8 cellular contexts compared by ENCODE assay signal in genomic region chr7:44104880-44105771, GRCh38. TPM values are rescaled to one million over a fixed set of nuclear protein-coding genes. Genes with fewer than 3 reads are reported as not detected.
A peak's percentile ranks its signal among the peaks of the same experiment; 100 is the strongest.
DNase-seq lines count a peak whose midpoint lies in the region; ATAC-seq and TF ChIP-seq lines count a peak whose summit lies in the region.
"Had no signal": no experiment of that assay in that cellular context is flagged by ENCODE, and none has a peak within 500 bp of the region (broad histone marks: within the 10 kb centered on the region; RNA-seq: fewer than 3 reads in every experiment).

No MANE protein-coding gene starts in this region.

- peaks cover 3% of the 10 kb centered on the region for H3K36me3 Mint-ChIP-seq in activated T-helper 2 cell treated with anti-CD3 and anti-CD28 coated beads, Interferon-gamma antibody, Interleukin-2, Interleukin-4, amounts not matched to agents 10 μg/mL and 5 μg/mL and 100 μg/mL, durations not matched to agents 14 hours and 24 hours and 36 hours (ENCODE audit: low read depth)

- H3K27ac ChIP-seq in heart left ventricle: peak overlapping the region; percentile 14 to 90 (median 74)

- peak overlapping the region; percentile 38 for H3K27ac Mint-ChIP-seq in activated T-helper 2 cell treated with anti-CD3 and anti-CD28 coated beads, Interferon-gamma antibody, Interleukin-2, Interleukin-4, amounts not matched to agents 10 μg/mL and 5 μg/mL and 100 μg/mL, durations not matched to agents 14 hours and 24 hours and 36 hours

- TF ChIP-seq POLR2A in heart left ventricle (IDR thresholded peaks at IDR 0.05): no peak

- no peaks in the 10 kb centered on the region for H3K9me3 Mint-ChIP-seq in activated T-helper 2 cell treated with anti-CD3 and anti-CD28 coated beads, Interferon-gamma antibody, Interleukin-2, Interleukin-4, amounts not matched to agents 10 μg/mL and 5 μg/mL and 100 μg/mL, durations not matched to agents 14 hours and 24 hours and 36 hours

- TF ChIP-seq CTCF in HFF-Myc (IDR thresholded peaks at IDR 0.05; ENCODE audit: low read depth, low read length, missing control alignments): no peak
- TF ChIP-seq CTCF in heart left ventricle (IDR thresholded peaks at IDR 0.05): no peak

- H3K27me3 Mint-ChIP-seq in activated T-helper 2 cell treated with anti-CD3 and anti-CD28 coated beads, Interferon-gamma antibody, Interleukin-2, Interleukin-4, amounts not matched to agents 10 μg/mL and 5 μg/mL and 100 μg/mL, durations not matched to agents 14 hours and 24 hours and 36 hours (ENCODE audit: low read depth): peaks cover 5% of the 10 kb centered on the region

- 40 to 50% (median 45%) methylated on average over 25 to 26 of the region's 26 CpGs for WGBS in heart left ventricle, 4 donors

- H3K4me1 Mint-ChIP-seq in activated T-helper 2 cell treated with anti-CD3 and anti-CD28 coated beads, Interferon-gamma antibody, Interleukin-2, Interleukin-4, amounts not matched to agents 10 μg/mL and 5 μg/mL and 100 μg/mL, durations not matched to agents 14 hours and 24 hours and 36 hours (ENCODE audit: low read depth): peaks cover 9% of the 10 kb centered on the region

- DNase-seq in HFF-Myc (ENCODE audit: extremely low read depth, low read depth) (no peak), heart left ventricle (peak in 2 of 5 donors; percentile 47 to 64), posterior vena cava (ENCODE audit: low spot score) (peak; percentile 87), NCI-H524 treated with DMSO at 0.1 percent for 48 hours (lab: John Stamatoyannopoulos, UW) (no peak)
- DNase-seq in activated T-helper 2 cell treated with anti-CD3 and anti-CD28 coated beads, Interferon-gamma antibody, Interleukin-2, Interleukin-4, amounts not matched to agents 10 μg/mL and 5 μg/mL and 100 μg/mL, durations not matched to agents 14 hours and 24 hours and 36 hours (ENCODE audit: low spot score): no peak

- H3K4me3 ChIP-seq in HFF-Myc (replicated peaks; ENCODE audit: low read depth, low read length) (peak overlapping the region; percentile 55), heart left ventricle (peak overlapping the region; percentile 32 to 76 (median 60))

- no peaks in the 10 kb centered on the region for H3K9me3 ChIP-seq in heart left ventricle

- H3K4me1 ChIP-seq in heart left ventricle: peaks cover 0 to 60% (median 20%) of the 10 kb centered on the region in 12 donors

- peaks cover 0 to 33% (median 0%) of the 10 kb centered on the region in 9 donors for H3K36me3 ChIP-seq in heart left ventricle

- H3K27me3 ChIP-seq in heart left ventricle: peaks cover 0 to 18% (median 0%) of the 10 kb centered on the region in 9 donors

- ATAC-seq in heart left ventricle: peak in 3 of 4 donors; percentile 19 to 44 (median 29)
- ATAC-seq in GM18520 (IDR thresholded peaks at IDR 0.05; ENCODE audit: unreplicated experiment): no peak
- ATAC-seq in esophagus mucosa: no peak

- peak overlapping the region; percentile 79 for H3K4me3 Mint-ChIP-seq in activated T-helper 2 cell treated with anti-CD3 and anti-CD28 coated beads, Interferon-gamma antibody, Interleukin-2, Interleukin-4, amounts not matched to agents 10 μg/mL and 5 μg/mL and 100 μg/mL, durations not matched to agents 14 hours and 24 hours and 36 hours (ENCODE audit: low read depth)

- intact Hi-C loops in activated T-helper 2 cell treated with anti-CD3 and anti-CD28 coated beads, Interferon-gamma antibody, Interleukin-2, Interleukin-4, amounts not matched to agents 10 μg/mL and 5 μg/mL and 100 μg/mL, durations not matched to agents 14 hours and 24 hours and 36 hours (cut with micrococcal nuclease): no loop called here
- intact Hi-C loops in heart left ventricle (cut with DNase I) (no loop called here), posterior vena cava (cut with DNase I) (no loop called here)

RNA-seq across cellular contexts. Expression of gene AEBP1, which starts 1.0 kb away (rescaled TPM):
- 36.4 and 38.7 TPM in 2 replicates for total RNA-seq in activated T-helper 2 cell treated with anti-CD3 and anti-CD28 coated beads, Interferon-gamma antibody, Interleukin-2, Interleukin-4, amounts not matched to agents 10 μg/mL and 5 μg/mL and 100 μg/mL, durations not matched to agents 14 hours and 24 hours and 36 hours
- 10 to 100 TPM; 15.2 to 51.1 (median 25.4) TPM for total RNA-seq in heart left ventricle
- 10 to 100 TPM; 10.9 to 20.2 TPM for polyA plus RNA-seq in heart left ventricle
- total RNA-seq in posterior vena cava: 100 to 1,000 TPM; 783 to 919 TPM
- 6.7 TPM for total RNA-seq in esophagus mucosa

RNA-seq across cellular contexts. Expression of gene POLD2, which starts 18.2 kb away (rescaled TPM):
- 205 and 215 TPM in 2 replicates for total RNA-seq in activated T-helper 2 cell treated with anti-CD3 and anti-CD28 coated beads, Interferon-gamma antibody, Interleukin-2, Interleukin-4, amounts not matched to agents 10 μg/mL and 5 μg/mL and 100 μg/mL, durations not matched to agents 14 hours and 24 hours and 36 hours
- total RNA-seq in heart left ventricle (100 to 1,000 TPM in 1 of 9 donors, 10 to 100 TPM in 8; 74.1 to 150 (median 89.2) TPM), posterior vena cava (10 to 100 TPM; 39.9 to 60.0 TPM), esophagus mucosa (104 TPM)
- 100 to 1,000 TPM in 1 of 2 donors, 10 to 100 TPM in 1; 67.0 to 176 TPM for polyA plus RNA-seq in heart left ventricle

RNA-seq across cellular contexts. Expression of gene POLM, which starts 22.8 kb away (rescaled TPM):
- 36.8 and 42.7 TPM in 2 replicates for total RNA-seq in activated T-helper 2 cell treated with anti-CD3 and anti-CD28 coated beads, Interferon-gamma antibody, Interleukin-2, Interleukin-4, amounts not matched to agents 10 μg/mL and 5 μg/mL and 100 μg/mL, durations not matched to agents 14 hours and 24 hours and 36 hours
- total RNA-seq in heart left ventricle: 10 to 100 TPM; 10.1 to 24.3 (median 14.0) TPM
- polyA plus RNA-seq in heart left ventricle: 10 to 100 TPM; 10.3 to 13.7 TPM
- 10 to 100 TPM in 1 of 2 donors, 1 to 10 TPM in 1; 9.4 to 16.9 TPM for total RNA-seq in posterior vena cava
- 14.8 TPM for total RNA-seq in esophagus mucosa

RNA-seq across cellular contexts. Expression of gene MYL7, which starts 36.0 kb away (rescaled TPM):
- total RNA-seq in activated T-helper 2 cell treated with anti-CD3 and anti-CD28 coated beads, Interferon-gamma antibody, Interleukin-2, Interleukin-4, amounts not matched to agents 10 μg/mL and 5 μg/mL and 100 μg/mL, durations not matched to agents 14 hours and 24 hours and 36 hours: not detected in 2 replicates
- total RNA-seq in heart left ventricle: 1,000 to 10,000 TPM in 8 of 9 donors, 100 to 1,000 TPM in 1; 975 to 4,037 (median 2,357) TPM
- polyA plus RNA-seq in heart left ventricle: 1,000 to 10,000 TPM; 1,236 to 2,597 TPM
- 1 to 10 TPM in 1 of 2 donors, not detected in 1; 1.4 TPM for total RNA-seq in posterior vena cava
- total RNA-seq in esophagus mucosa: not detected
- total RNA-seq: subcutaneous adipose tissue had no signal

RNA-seq across cellular contexts. Expression of gene PGAM2, which starts 39.8 kb away (rescaled TPM):
- 0.67 and 0.73 TPM in 2 replicates for total RNA-seq in activated T-helper 2 cell treated with anti-CD3 and anti-CD28 coated beads, Interferon-gamma antibody, Interleukin-2, Interleukin-4, amounts not matched to agents 10 μg/mL and 5 μg/mL and 100 μg/mL, durations not matched to agents 14 hours and 24 hours and 36 hours
- total RNA-seq in heart left ventricle: 1,000 to 10,000 TPM in 1 of 9 donors, 100 to 1,000 TPM in 8; 300 to 1,183 (median 555) TPM
- 1,000 to 10,000 TPM in 1 of 2 donors, 100 to 1,000 TPM in 1; 242 to 2,064 TPM for polyA plus RNA-seq in heart left ventricle
- total RNA-seq in posterior vena cava: 1 to 10 TPM; 1.6 to 2.1 TPM
- total RNA-seq in esophagus mucosa: 2.6 TPM

Comparison
In these comparisons a context has a peak if more than half of its experiments do, and no peak if none do; other contexts are left out.
1. ATAC-seq: peak in heart left ventricle (3 of 4); none in GM18520 (single experiment) and esophagus mucosa (single experiment).
2. RNA of gene AEBP1, which starts 1.0 kb away (total RNA-seq): 783 to 919 TPM in posterior vena cava; 36.4 to 38.7 TPM in activated T-helper 2 cell treated with anti-CD3 and anti-CD28 coated beads, Interferon-gamma antibody, Interleukin-2, Interleukin-4, amounts not matched to agents 10 μg/mL and 5 μg/mL and 100 μg/mL, durations not matched to agents 14 hours and 24 hours and 36 hours, 15.2 to 51.1 TPM in heart left ventricle and 6.7 TPM in esophagus mucosa (single experiment); every median in the first group is over 10 times any median in the second.